14 cellular contexts compared by ENCODE assay signal in the genomic region with DNA sequence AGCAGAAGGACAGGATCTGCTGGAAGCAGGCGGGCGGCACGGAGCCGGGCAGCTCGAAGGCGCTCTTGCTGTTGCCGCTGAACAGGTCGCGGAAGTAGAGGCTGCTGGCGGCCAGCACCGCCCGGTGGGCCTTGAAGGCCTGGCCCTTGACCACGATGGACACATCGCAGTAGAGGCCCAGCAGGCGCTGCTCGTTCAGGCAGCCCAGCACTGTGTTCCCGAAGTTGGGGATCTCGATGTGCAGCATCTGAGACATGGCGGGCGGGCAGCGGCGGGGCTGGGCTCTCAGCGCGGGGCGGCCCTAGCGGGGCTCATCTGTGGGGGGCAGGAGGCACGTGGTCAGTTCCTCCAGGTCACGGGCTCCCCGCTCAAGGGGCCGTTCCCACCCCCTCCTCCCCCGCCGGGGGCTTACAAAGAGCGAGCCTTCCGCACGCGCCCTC. TPM values are rescaled to one million over a fixed set of nuclear protein-coding genes. Genes with fewer than 3 reads are reported as not detected.
DNase-seq lines count a peak whose midpoint lies in the region; ATAC-seq, FAIRE-seq and TF ChIP-seq lines count a peak whose summit lies in the region.
"Had no signal": no experiment of that assay in that cellular context is flagged by ENCODE, and none has a peak within 500 bp of the region (broad histone marks: within the 10 kb centered on the region; RNA-seq: fewer than 3 reads in every experiment).

No MANE protein-coding gene starts in this region.

- in situ Hi-C loops in IMR-90 (cut with MboI; ENCODE audit: low sequenced_read_pairs): no loop called here

- CTCF ChIA-PET in A549 (lab: Yijun Ruan, JAX): interaction anchor here (0.9 to 6.3 kb wide), 2 partner anchors 9 to 83 kb away, joined by 4 to 44 read pairs; no protein-coding TSS in a partner anchor
- CTCF ChIA-PET in IMR-90 (lab: Yijun Ruan, JAX): no interaction called here

- no peak overlapping the region; a peak in 1 of 4 replicates for H4K8ac ChIP-seq in IMR-90 (ENCODE audit: low read depth in 2 of 2, low read length in 2 of 2)

- H2BK20ac ChIP-seq in IMR-90 (ENCODE audit: low read depth, low read length): no peak overlapping the region

- ATAC-seq in A549: no peak
- no peak for ATAC-seq in IMR-90 (ENCODE audit: low read depth)
- no peak for ATAC-seq in HG03520 (IDR thresholded peaks at IDR 0.05; ENCODE audit: unreplicated experiment)
- ATAC-seq in HG03439 (IDR thresholded peaks at IDR 0.05; ENCODE audit: unreplicated experiment): no peak
- no peak for ATAC-seq in HG02623 (IDR thresholded peaks at IDR 0.05; ENCODE audit: unreplicated experiment)
- ATAC-seq: activated T-cell treated with anti-CD3 and anti-CD28 coated beads, Interleukin-2, amount 50 U/mL, for 72 hours; HCT116; heart right ventricle had no signal

- H2AFZ ChIP-seq in IMR-90 (replicated peaks; ENCODE audit: low read length, poor library complexity): peak overlapping the region; percentile 86

- TF ChIP-seq CTCF in A549 (IDR thresholded peaks at IDR 0.05) (no peak), IMR-90 (conservative IDR thresholded peaks at IDR 0.05; ENCODE audit: low read depth, low read length) (no peak), epithelial cell of esophagus (IDR thresholded peaks at IDR 0.05; ENCODE audit: insufficient read depth, low read depth, low read length, missing control alignments) (no peak)

- H3K9me3 ChIP-seq in A549 (no peaks in the 10 kb centered on the region), IMR-90 (ENCODE audit: control insufficient read depth, insufficient read depth, low read length) (no peaks in the 10 kb centered on the region)
- H3K9me3 ChIP-seq: heart right ventricle had no signal

- no peak overlapping the region for H2BK120ac ChIP-seq in IMR-90 (ENCODE audit: low read depth, low read length)

- intact Hi-C loops in IMR-90 (cut with micrococcal nuclease): loop anchor here (5.0 kb wide), 1 partner anchor 57 kb away; no protein-coding TSS in a partner anchor

- peak overlapping the region; percentile 74 for H3K23ac ChIP-seq in IMR-90 (ENCODE audit: low read depth, low read length)

- peaks cover 62% of the 10 kb centered on the region for H3K4me1 ChIP-seq in A549
- peaks cover 26% of the 10 kb centered on the region for H3K4me1 ChIP-seq in IMR-90 (ENCODE audit: control insufficient read depth, insufficient read depth, low read length)

- no peak overlapping the region for H4K91ac ChIP-seq in IMR-90 (ENCODE audit: insufficient read depth, low read depth, low read length)

- FAIRE-seq in A549 (lab: Jason Lieb, UNC): no peak
- FAIRE-seq: colon had no signal

- H3K18ac ChIP-seq in IMR-90 (ENCODE audit: low read depth, low read length): no peak overlapping the region

- H2AK5ac ChIP-seq in IMR-90 (ENCODE audit: low read depth, low read length): peak overlapping the region; percentile 72

- H3K4me2 ChIP-seq in A549: peak overlapping the region; percentile 98
- H3K4me2 ChIP-seq in IMR-90 (ENCODE audit: low read depth, low read length): peak overlapping the region; percentile 14; the same call in 1 of the 2 replicates

- no peaks in the 10 kb centered on the region for H3K27me3 ChIP-seq in IMR-90 (ENCODE audit: control insufficient read depth, insufficient read depth, low read length)
- H3K27me3 ChIP-seq: heart right ventricle had no signal

- peaks cover 20% of the 10 kb centered on the region; the same call in 1 of the 2 replicates for H3K9me1 ChIP-seq in IMR-90 (ENCODE audit: insufficient read depth, low read length)

- H3K56ac ChIP-seq in IMR-90 (ENCODE audit: extremely low read depth, insufficient read depth, low read length): no peak overlapping the region

- POLR2A ChIA-PET in A549 (lab: Yijun Ruan, JAX) (no interaction called here), IMR-90 (lab: Charles Lee; ENCODE audit: unreplicated experiment) (interaction anchor here (0.6 kb wide), 1 partner anchor 21 kb away, joined by 7 read pairs; no protein-coding TSS in a partner anchor)

- peaks cover 16 to 82% of the 10 kb centered on the region in 2 experiments for H3K79me1 ChIP-seq in IMR-90 (ENCODE audit: low read depth in 1 of 2, low read length in 2 of 2)

- H3K9ac ChIP-seq in IMR-90 (ENCODE audit: low read depth, low read length): 0 out of 2 replicates have a peak overlapping the region, but pooled peaks have one; percentile 61

- WGBS in A549 (ENCODE audit: missing lambda C conversion rate): 92% methylated on average over 26 of the region's 36 CpGs
- WGBS in IMR-90 (ENCODE audit: extremely low coverage in 2 of 2, insufficient read length in 1 of 2), 2 experiments: 74% methylated on average over 18 of the region's 36 CpGs; no CpG with 5 or more reads in 1 of the 2 experiments

- no peak for TF ChIP-seq EP300 in A549 (IDR thresholded peaks at IDR 0.05)

- peak overlapping the region; percentile 24; the same call in 1 of the 2 replicates for H3K4ac ChIP-seq in IMR-90 (ENCODE audit: low read depth, low read length)

- peak overlapping the region; percentile 79 for H2BK5ac ChIP-seq in IMR-90 (ENCODE audit: low read depth, low read length, poor library complexity, severe bottlenecking)

- TF ChIP-seq RAD21 in A549 (conservative IDR thresholded peaks at IDR 0.05 in 1 of 2, IDR thresholded peaks at IDR 0.05 in 1 of 2) (no peak), IMR-90 (IDR thresholded peaks at IDR 0.05; ENCODE audit: low read length) (no peak)

- H2BK15ac ChIP-seq in IMR-90 (ENCODE audit: low read depth, low read length): no peak overlapping the region

- H4K20me1 ChIP-seq in IMR-90 (ENCODE audit: insufficient read depth, low read length): peaks cover 59% of the 10 kb centered on the region

- H3K27ac ChIP-seq in A549 (peak overlapping the region; percentile 99), IMR-90 (ENCODE audit: insufficient read depth, low read length) (peak overlapping the region; percentile 31; the same call in 1 of the 2 replicates)

- H3K14ac ChIP-seq in IMR-90 (replicated peaks; ENCODE audit: low read depth, low read length): no peak overlapping the region

- DNase-seq in A549 (ENCODE audit: low read depth in 1 of 2, low spot score in 1 of 2) (no peak), IMR-90 (no peak), epithelial cell of esophagus (ENCODE audit: low read depth) (no peak), midbrain (lab: John Stamatoyannopoulos, UW) (peak; percentile 50)
- no peak for DNase-seq in activated CD4-positive, CD25-positive, alpha-beta regulatory T cell treated with anti-CD3 and anti-CD28 coated beads, Interleukin-2, amount 50 U/mL, for 72 hours
- DNase-seq: activated T-cell treated with anti-CD3 and anti-CD28 coated beads, Interleukin-2, amount 50 U/mL, for 72 hours; AML-193; heart right ventricle; NCI-H1436 had no signal

- H2AK9ac ChIP-seq in IMR-90 (replicated peaks; ENCODE audit: low read depth, low read length, poor library complexity): peak overlapping the region; percentile 90

- no TSS peak for BruUV-seq in IMR-90 (replicated peaks; lab: Mats Ljungman, UMichigan)

- TF ChIP-seq POLR2A in A549 (IDR thresholded peaks at IDR 0.05; ENCODE audit: low read length): no peak
- TF ChIP-seq POLR2A in IMR-90 (IDR thresholded peaks at IDR 0.05; ENCODE audit: low read depth, low read length): no peak

- H3K4me3 ChIP-seq in A549 (peak overlapping the region; percentile 84), IMR-90 (ENCODE audit: insufficient read depth, low read depth, low read length) (peak overlapping the region; percentile 44; the same call in 1 of the 2 replicates), epithelial cell of esophagus (ENCODE audit: low read length) (peak overlapping the region; percentile 39)

- H3K36me3 ChIP-seq in IMR-90 (ENCODE audit: control insufficient read depth, insufficient read depth, low read length): peaks cover 22% of the 10 kb centered on the region

- dilution Hi-C loops in IMR-90 (cut with HindIII; ENCODE audit: low sequenced_read_pairs, unreplicated experiment): no loop called here

- no peak overlapping the region for H4K5ac ChIP-seq in IMR-90 (ENCODE audit: low read depth, low read length)

TF ChIP-seq in A549, 52 proteins besides CTCF, POLR2A, EP300 and RAD21 (continues in another document):
- TF ChIP-seq TP53 (CRISPR knock-in tag; IDR thresholded peaks at IDR 0.05) (no peak), RNF2 (IDR thresholded peaks at IDR 0.05; ENCODE audit: borderline replicate concordance, low read depth) (no peak), MAFK (IDR thresholded peaks at IDR 0.05; ENCODE audit: partially characterized antibody) (no peak), ESRRA (IDR thresholded peaks at IDR 0.05; ENCODE audit: borderline replicate concordance, low read length) (no peak), MAZ (IDR thresholded peaks at IDR 0.05; ENCODE audit: borderline replicate concordance, low read depth, low read length) (no peak), CBX8 (IDR thresholded peaks at IDR 0.05) (no peak), FOSB (CRISPR knock-in tag; IDR thresholded peaks at IDR 0.05) (no peak)
- TF ChIP-seq, protein P1, sequence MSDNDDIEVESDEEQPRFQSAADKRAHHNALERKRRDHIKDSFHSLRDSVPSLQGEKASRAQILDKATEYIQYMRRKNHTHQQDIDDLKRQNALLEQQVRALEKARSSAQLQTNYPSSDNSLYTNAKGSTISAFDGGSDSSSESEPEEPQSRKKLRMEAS (IDR thresholded peaks at IDR 0.05): no peak

TF ChIP-seq in IMR-90, 13 proteins besides CTCF, POLR2A, EP300 and RAD21:
- TF ChIP-seq, protein P2, sequence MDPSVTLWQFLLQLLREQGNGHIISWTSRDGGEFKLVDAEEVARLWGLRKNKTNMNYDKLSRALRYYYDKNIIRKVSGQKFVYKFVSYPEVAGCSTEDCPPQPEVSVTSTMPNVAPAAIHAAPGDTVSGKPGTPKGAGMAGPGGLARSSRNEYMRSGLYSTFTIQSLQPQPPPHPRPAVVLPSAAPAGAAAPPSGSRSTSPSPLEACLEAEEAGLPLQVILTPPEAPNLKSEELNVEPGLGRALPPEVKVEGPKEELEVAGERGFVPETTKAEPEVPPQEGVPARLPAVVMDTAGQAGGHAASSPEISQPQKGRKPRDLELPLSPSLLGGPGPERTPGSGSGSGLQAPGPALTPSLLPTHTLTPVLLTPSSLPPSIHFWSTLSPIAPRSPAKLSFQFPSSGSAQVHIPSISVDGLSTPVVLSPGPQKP (IDR thresholded peaks at IDR 0.05; ENCODE audit: borderline replicate concordance, low read depth, low read length): no peak
- TF ChIP-seq RCOR1 (IDR thresholded peaks at IDR 0.05; ENCODE audit: insufficient replicate concordance, low read length) (no peak), FOS (IDR thresholded peaks at IDR 0.05; ENCODE audit: low read depth, low read length) (no peak), RFX5 (IDR thresholded peaks at IDR 0.05; ENCODE audit: low read depth, low read length) (no peak)

RNA-seq across cellular contexts. Expression of a gene that starts 44.8 kb away (rescaled TPM):
- polyA plus RNA-seq in A549 (2011; rRNA removed) (12.7 and 16.1 TPM in 2 replicates), A549 (2017; fragmentation: RNase III; extraction: RNeasy Plus Mini Kit Qiagen cat#74134 plus additional on column Dnase treatment) (28.4 to 29.5 TPM (median 29.2 TPM) in 3 replicates), IMR-90 (2012; rRNA removed) (19.0 and 21.2 TPM in 2 replicates)
- polyA plus RNA-seq in A549 (2012; cell fraction: cytosol; rRNA removed): 24.7 and 31.7 TPM in 2 replicates
- 60.5 and 64.5 TPM in 2 replicates for polyA plus RNA-seq in A549 (2012; cell fraction: nucleus; rRNA removed)
- 16.6 and 18.9 TPM in 2 replicates for polyA minus RNA-seq in A549 (2011; rRNA and poly(A)+ RNA removed)
- 7.9 and 11.1 TPM in 2 replicates for total RNA-seq in IMR-90 (2012; rRNA removed)
- 16.0 and 22.9 TPM in 2 replicates for polyA plus RNA-seq in IMR-90 (2012; cell fraction: cytosol; rRNA removed)
- polyA plus RNA-seq in IMR-90 (2012; cell fraction: nucleus; rRNA removed; ENCODE audit: low replicate concordance): 27.3 and 39.1 TPM in 2 replicates
